In the genomic region with DNA sequence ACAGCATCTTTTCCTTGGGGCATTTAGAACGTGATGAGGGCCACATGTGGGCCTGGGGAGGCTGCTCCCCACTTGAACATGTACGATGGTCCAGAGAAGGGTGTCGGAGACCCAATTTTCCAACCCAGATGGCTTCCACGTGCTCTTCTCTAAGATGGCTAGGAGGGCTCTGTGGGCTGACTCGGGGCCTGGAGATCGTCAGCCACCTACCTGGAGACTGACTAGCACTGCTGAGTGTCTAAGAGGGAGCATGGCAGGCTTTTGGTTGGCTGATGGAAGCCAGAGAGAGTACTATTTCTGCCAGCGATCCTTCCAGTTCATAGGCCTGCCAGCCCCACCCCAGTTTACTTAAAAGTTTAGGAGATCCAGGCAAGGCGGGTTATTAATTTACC, we compare ENCODE assay signal across 11 cellular contexts.
A peak's percentile ranks its signal among the peaks of the same experiment; 100 is the strongest.
DNase-seq lines count a peak whose midpoint lies in the region; ATAC-seq and TF ChIP-seq lines count a peak whose summit lies in the region.
"Had no signal": no experiment of that assay in that cellular context is flagged by ENCODE, and none has a peak within 500 bp of the region (broad histone marks: within the 10 kb centered on the region; RNA-seq: fewer than 3 reads in every experiment).

No MANE protein-coding gene starts in this region.

- no peaks in the 10 kb centered on the region for H3K9me3 ChIP-seq in heart left ventricle
- H3K9me3 ChIP-seq in iPS-15b (ENCODE audit: control insufficient read depth, insufficient read depth, low read length) = no peaks in the 10 kb centered on the region
- H3K9me3 ChIP-seq in parathyroid adenoma (ENCODE audit: control insufficient read depth, low read length) = no peaks in the 10 kb centered on the region

- H3K4me3 ChIP-seq in heart left ventricle = peak overlapping the region in 1 of 12 donors; percentile 13
- H3K4me3 ChIP-seq in iPS-15b (ENCODE audit: low read depth, low read length) = no peak overlapping the region
- H3K4me3 ChIP-seq in parathyroid adenoma (ENCODE audit: low read depth, low read length) = no peak overlapping the region

- peaks cover 0 to 29% (median 16%) of the 10 kb centered on the region in 9 donors for H3K36me3 ChIP-seq in heart left ventricle
- H3K36me3 ChIP-seq in iPS-15b (ENCODE audit: control insufficient read depth, insufficient read depth, low read length) = no peaks in the 10 kb centered on the region
- H3K36me3 ChIP-seq in parathyroid adenoma (ENCODE audit: control insufficient read depth, insufficient read depth, low read length) = no peaks in the 10 kb centered on the region

- H3K27ac ChIP-seq in heart left ventricle (peak overlapping the region; percentile 59 to 90 (median 81)), parathyroid adenoma (peak overlapping the region; percentile 51)

- H2AFZ ChIP-seq in parathyroid adenoma = no peak overlapping the region

- TF ChIP-seq CTCF in heart left ventricle (IDR thresholded peaks at IDR 0.05) = no peak
- TF ChIP-seq CTCF in parathyroid adenoma (IDR thresholded peaks at IDR 0.05) = no peak

- no peaks in the 10 kb centered on the region for H3K27me3 ChIP-seq in heart left ventricle
- no peaks in the 10 kb centered on the region for H3K27me3 ChIP-seq in iPS-15b (ENCODE audit: control insufficient read depth, insufficient read depth, low read length)
- H3K27me3 ChIP-seq in parathyroid adenoma (ENCODE audit: control insufficient read depth, insufficient read depth, low read length) = no peaks in the 10 kb centered on the region

- DNase-seq in heart left ventricle = no peak
- no peak for DNase-seq in Right ventricle myocardium inferior (ENCODE audit: missing footprints)
- DNase-seq in stimulated activated CD4-positive, alpha-beta T cell treated with anti-CD3 and anti-CD28 coated beads, Interleukin-4, amount 100 ng/mL, for 4 hours = no peak
- no peak for DNase-seq in activated CD8-positive, alpha-beta memory T cell treated with anti-CD3 and anti-CD28 coated beads for 24 hours
- DNase-seq: activated effector memory CD4-positive, alpha-beta T cell treated with anti-CD3 and anti-CD28 coated beads, Interleukin-2, amount 50 U/mL, for 16 hours; MV-4-11 had no signal

- 60 to 72% (median 65%) methylated on average over 7 to 8 of the region's 8 CpGs for WGBS in heart left ventricle, 4 donors

- intact Hi-C loops in heart left ventricle (cut with DNase I) = loop anchor here in 1 of 10 donors (2.0 kb wide), 1 partner anchor 40 kb away; no protein-coding TSS in a partner anchor
- intact Hi-C loops in Right ventricle myocardium inferior (cut with DNase I) = no loop called here

- peak overlapping the region; percentile 30 for H3K9ac ChIP-seq in iPS-15b (ENCODE audit: low read depth, low read length)
- H3K9ac ChIP-seq in parathyroid adenoma = no peak overlapping the region

- TF ChIP-seq POLR2A in heart left ventricle (IDR thresholded peaks at IDR 0.05) = no peak

- H3K4me1 ChIP-seq in heart left ventricle = peaks cover 0 to 22% (median 10%) of the 10 kb centered on the region in 12 donors
- H3K4me1 ChIP-seq in iPS-15b (ENCODE audit: control insufficient read depth, insufficient read depth, low read length) = peaks cover 5% of the 10 kb centered on the region
- peaks cover 2% of the 10 kb centered on the region for H3K4me1 ChIP-seq in parathyroid adenoma

- H3K79me2 ChIP-seq in parathyroid adenoma = peaks cover 3% of the 10 kb centered on the region

- no peak overlapping the region for H3K4me2 ChIP-seq in parathyroid adenoma (ENCODE audit: low read length)

- ATAC-seq in heart left ventricle (peak; percentile 5 to 35 (median 17)), Right ventricle myocardium inferior (no peak), GM19324 (IDR thresholded peaks at IDR 0.05; ENCODE audit: low FRiP score, unreplicated experiment) (no peak), GM19328 (IDR thresholded peaks at IDR 0.05; ENCODE audit: unreplicated experiment) (no peak)
- ATAC-seq: activated CD4-positive, CD25-positive, alpha-beta regulatory T cell treated with anti-CD3 and anti-CD28 coated beads, Interleukin-2, amount 50 U/mL, for 24 hours had no signal

Comparison
In these comparisons a context has a peak if more than half of its experiments do, and no peak if none do; other contexts are left out.
1. ATAC-seq: peak in heart left ventricle (4 of 4); none in Right ventricle myocardium inferior (single experiment), GM19324 (single experiment) and GM19328 (single experiment).